ENCODE assay signal across 21 cellular contexts in genomic region chr14:80538633-80539375, GRCh38.
"Had no signal": no experiment of that assay in that cellular context is flagged by ENCODE, and none has a peak within 500 bp of the region (broad histone marks: within the 10 kb centered on the region; RNA-seq: fewer than 3 reads in every experiment).

No MANE protein-coding gene starts in this region.

- DNase-seq: activated CD4-positive, alpha-beta T cell treated with anti-CD3 and anti-CD28 coated beads for 36 hours; activated CD4-positive, alpha-beta T cell treated with anti-CD3 and anti-CD28 coated beads, Interleukin-2, amount 50 U/mL, for 4 hours; activated CD8-positive, alpha-beta memory T cell treated with anti-CD3 and anti-CD28 coated beads, Interleukin-2, amount 50 U/mL, for 48 hours; activated naive CD4-positive, alpha-beta T cell; activated T-cell treated with anti-CD3 and anti-CD28 coated beads, Interleukin-2, amount 50 U/mL, for 4 hours; adrenal gland; brain microvascular endothelial cell; central memory CD4-positive, alpha-beta T cell; colonic mucosa; esophagus squamous epithelium; gastrocnemius medialis; head of caudate nucleus; islet precursor cell; left cardiac atrium; pancreas; right cardiac atrium; stimulated activated CD4-positive, alpha-beta T cell treated with anti-CD3 and anti-CD28 coated beads, Interleukin-12 subunit alpha, Interleukin-12 subunit beta, amount 100 ng/mL, for 4 hours; substantia nigra; T-helper 9 cell; thyroid gland; upper lobe of right lung had no signal
